20 cellular contexts compared by ENCODE assay signal in genomic region chr20:22999756-23000155, GRCh38. TPM values are rescaled to one million over a fixed set of nuclear protein-coding genes. Genes with fewer than 3 reads are reported as not detected.
DNase-seq lines count a peak whose midpoint lies in the region; ATAC-seq and TF ChIP-seq lines count a peak whose summit lies in the region.
"Had no signal": no experiment of that assay in that cellular context is flagged by ENCODE, and none has a peak within 500 bp of the region (broad histone marks: within the 10 kb centered on the region; RNA-seq: fewer than 3 reads in every experiment).

No MANE protein-coding gene starts in this region.

- H3K9ac ChIP-seq in mammary epithelial cell (ENCODE audit: insufficient read depth, low read length) = no peak overlapping the region

- no TSS peak for BruUV-seq in mammary epithelial cell (replicated peaks; lab: Mats Ljungman, UMichigan)

- H3K9me3 ChIP-seq in MG63 = no peaks in the 10 kb centered on the region
- no peaks in the 10 kb centered on the region for H3K9me3 ChIP-seq in mammary epithelial cell (replicated peaks; ENCODE audit: insufficient read depth, low read length)
- H3K9me3 ChIP-seq: thyroid gland had no signal

- H3K27ac ChIP-seq in C4-2B = peak overlapping the region; percentile 43
- no peak overlapping the region for H3K27ac ChIP-seq in mammary epithelial cell (ENCODE audit: insufficient read depth, low read depth, low read length)
- H3K27ac ChIP-seq: thyroid gland had no signal

- H2AFZ ChIP-seq in mammary epithelial cell (ENCODE audit: low read depth, low read length) = no peak overlapping the region

- dilution Hi-C loops in mammary epithelial cell (cut with HindIII; ENCODE audit: low sequenced_read_pairs) = no loop called here

- in situ Hi-C loops in mammary epithelial cell (cut with MboI; ENCODE audit: low sequenced_read_pairs in 2 of 2) = no loop called here

- DNase-seq in MG63 (peak; percentile 53), epithelial cell of proximal tubule (ENCODE audit: low read depth) (peak; percentile 36), mucosa of gallbladder (ENCODE audit: low spot score) (peak; percentile 42), mammary epithelial cell (no peak)
- no peak for DNase-seq in NK-92 treated with Interleukin-12 subunit alpha and Interleukin-12 subunit beta, amount 100 ng/mL, for 24 hours (lab: John Stamatoyannopoulos, UW)
- DNase-seq: activated naive CD8-positive, alpha-beta T cell treated with anti-CD3 and anti-CD28 coated beads, Interleukin-2, amount 10 ng/mL, durations not matched to agents 7 days and 5 days; CD4-positive, alpha-beta T cell; DMS153; H9; KBM-7; mesendoderm; natural killer cell; NCI-H1092; NCI-H1930; thyroid gland had no signal

- 69% methylated on average over 4 of the region's 4 CpGs for WGBS in mammary epithelial cell (ENCODE audit: low coverage, missing lambda C conversion rate)

- TF ChIP-seq CTCF in C4-2B (conservative IDR thresholded peaks at IDR 0.05) = no peak
- no peak for TF ChIP-seq CTCF in epithelial cell of proximal tubule (conservative IDR thresholded peaks at IDR 0.05; ENCODE audit: low read depth, low read length)
- no peak for TF ChIP-seq CTCF in mammary epithelial cell (conservative IDR thresholded peaks at IDR 0.05 in 1 of 2, IDR thresholded peaks at IDR 0.05 in 1 of 2; ENCODE audit: extremely low read depth in 1 of 2, insufficient read depth in 1 of 2, low read depth in 1 of 2, low read length in 2 of 2)

- H3K36me3 ChIP-seq in MG63 (no peaks in the 10 kb centered on the region), mammary epithelial cell (ENCODE audit: insufficient read depth, low read length) (no peaks in the 10 kb centered on the region)
- H3K36me3 ChIP-seq: thyroid gland had no signal

- intact Hi-C loops in mammary epithelial cell (cut with micrococcal nuclease) = no loop called here

- no peaks in the 10 kb centered on the region for H4K20me1 ChIP-seq in mammary epithelial cell (ENCODE audit: insufficient read depth, low read length)

- ATAC-seq in HG03196 (IDR thresholded peaks at IDR 0.05; ENCODE audit: unreplicated experiment) (no peak), HG03520 (IDR thresholded peaks at IDR 0.05; ENCODE audit: unreplicated experiment) (no peak)
- ATAC-seq: activated CD4-positive, CD25-positive, alpha-beta regulatory T cell treated with anti-CD3 and anti-CD28 coated beads, Interleukin-2, amount 50 U/mL, for 24 hours; natural killer cell; stimulated activated memory B cell treated with anti-CD40 and anti-IgM and Interleukin-4, amounts not matched to agents 10 μg/mL and 1 μg/mL and 100 μg/mL, for 72 hours had no signal

- H3K4me1 ChIP-seq in mammary epithelial cell (ENCODE audit: insufficient read depth, low read length) = no peaks in the 10 kb centered on the region
- H3K4me1 ChIP-seq: thyroid gland had no signal

- no peak overlapping the region for H3K4me2 ChIP-seq in mammary epithelial cell (ENCODE audit: insufficient read depth, low read depth, low read length)

- H3K4me3 ChIP-seq in MG63 = no peak overlapping the region
- H3K4me3 ChIP-seq in epithelial cell of proximal tubule (ENCODE audit: low read depth, low read length) = no peak overlapping the region
- H3K4me3 ChIP-seq in mammary epithelial cell (replicated peaks in 1 of 3; ENCODE audit: insufficient read depth in 1 of 3, low read depth in 2 of 3, low read length in 3 of 3) = no peak overlapping the region
- H3K4me3 ChIP-seq: thyroid gland had no signal

- H3K79me2 ChIP-seq in mammary epithelial cell (ENCODE audit: insufficient read depth, low read length) = no peaks in the 10 kb centered on the region

- CTCF ChIA-PET in mammary epithelial cell (lab: Charles Lee; ENCODE audit: low non-redundant PET) = no interaction called here

- H3K27me3 ChIP-seq in MG63 = no peaks in the 10 kb centered on the region
- H3K27me3 ChIP-seq in mammary epithelial cell (ENCODE audit: insufficient read depth, low read length) = no peaks in the 10 kb centered on the region
- H3K27me3 ChIP-seq: thyroid gland had no signal

RNA-seq across cellular contexts. Expression of gene SSTR4, which starts 35.4 kb away (rescaled TPM):
- not detected in 2 replicates for total RNA-seq in MG63 (2014; rRNA removed; shearing (Covaris generic); ENCODE audit: low replicate concordance)
- total RNA-seq in epithelial cell of proximal tubule (not detected in 2 replicates), mucosa of gallbladder (not detected), mammary epithelial cell (not detected)
- not detected for polyA plus RNA-seq in mammary epithelial cell
- not detected for polyA minus RNA-seq in mammary epithelial cell
- total RNA-seq: activated naive CD8-positive, alpha-beta T cell treated with anti-CD3 and anti-CD28 coated beads, Interleukin-2, amount 10 ng/mL, durations not matched to agents 7 days and 5 days; CD4-positive, alpha-beta T cell; H9; natural killer cell; thyroid gland had no signal

RNA-seq across cellular contexts. Expression of gene THBD, which starts 49.7 kb away (rescaled TPM):
- 0.72 and 1.4 TPM in 2 replicates for total RNA-seq in MG63 (2014; rRNA removed; shearing (Covaris generic); ENCODE audit: low replicate concordance)
- total RNA-seq in epithelial cell of proximal tubule (6.9 and 18.9 TPM in 2 replicates), mucosa of gallbladder (11.6 TPM), mammary epithelial cell (10 to 100 TPM in 1 of 2 donors, 1 to 10 TPM in 1; 1.4 to 36.7 TPM)
- 2.6 TPM for polyA plus RNA-seq in mammary epithelial cell
- 1.4 TPM for polyA minus RNA-seq in mammary epithelial cell

Comparison
In these comparisons a context has a peak if more than half of its experiments do, and no peak if none do; other contexts are left out.
1. DNase-seq: peak in MG63 (single experiment), epithelial cell of proximal tubule (single experiment) and mucosa of gallbladder (single experiment); none in NK-92 treated with Interleukin-12 subunit alpha and Interleukin-12 subunit beta, amount 100 ng/mL, for 24 hours (single experiment) and mammary epithelial cell (single experiment).